In the genomic region with DNA sequence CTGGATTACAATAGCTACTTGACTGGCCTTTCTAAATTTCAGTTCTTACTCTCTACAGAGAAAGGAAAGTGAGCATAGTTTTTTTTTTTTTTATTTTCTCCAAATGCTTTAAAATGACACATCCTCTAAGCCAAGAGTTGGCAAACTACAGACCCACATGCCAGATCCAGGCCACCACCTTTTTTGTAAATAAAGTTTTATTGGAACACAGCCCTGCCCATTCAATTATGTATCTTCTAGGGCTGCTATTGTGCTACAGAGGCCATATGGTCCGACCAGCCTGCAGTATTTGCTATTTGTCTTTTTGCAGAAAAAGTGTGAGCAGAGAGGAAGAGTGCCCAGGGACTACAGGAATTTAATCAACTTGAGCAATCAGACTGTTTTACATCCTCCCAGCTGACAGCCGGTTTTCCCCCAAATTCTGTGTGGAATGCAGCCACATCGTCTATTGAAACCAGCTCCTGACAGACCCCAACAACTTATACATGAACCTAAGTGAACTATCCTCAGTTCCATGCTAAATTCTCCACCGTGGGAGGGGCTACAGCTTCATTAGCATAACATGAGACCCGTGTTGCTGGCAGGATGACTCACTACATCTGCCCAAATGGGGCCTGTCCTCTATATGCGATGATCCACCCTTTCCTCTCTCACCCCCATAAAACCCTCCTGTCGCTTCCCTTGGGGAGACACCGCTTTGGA, we compare ENCODE assay signal across 1 cellular context.
TF ChIP-seq lines count a peak whose summit lies in the region.

No MANE protein-coding gene starts in this region.

TF ChIP-seq in K562, 482 proteins besides CTCF, POLR2A, EP300 and RAD21 (continued from another document):
- TF ChIP-seq ZBTB40 (IDR thresholded peaks at IDR 0.05), result peak; percentile 80
- no peak for TF ChIP-seq ZBTB40 (CRISPR knock-in tag; IDR thresholded peaks at IDR 0.05)
- no peak for TF ChIP-seq FIP1L1 (IDR thresholded peaks at IDR 0.05; ENCODE audit: low read depth, low read length, poor library complexity, severe bottlenecking)
- no peak for TF ChIP-seq ZNF695 (CRISPR knock-in tag; IDR thresholded peaks at IDR 0.05)
- peak; percentile 52; the same call in 1 of the 2 replicates for TF ChIP-seq JUND (IDR thresholded peaks at IDR 0.05; ENCODE audit: borderline replicate concordance, low read depth, low read length)
- TF ChIP-seq JUND (tag; IDR thresholded peaks at IDR 0.05; ENCODE audit: borderline replicate concordance, low read depth, low read length), result peak; percentile 35; the same call in 1 of the 3 replicates
- TF ChIP-seq DMBX1 (CRISPR knock-in tag; IDR thresholded peaks at IDR 0.05; ENCODE audit: borderline replicate concordance), result no peak
- TF ChIP-seq MCM2 (IDR thresholded peaks at IDR 0.05; ENCODE audit: low read depth), result no peak
- no peak for TF ChIP-seq MCM3 (IDR thresholded peaks at IDR 0.05)
- TF ChIP-seq CEBPB (tag; IDR thresholded peaks at IDR 0.05), result no peak
